24 cellular contexts compared by ENCODE assay signal in genomic region chr18:80112623-80113248, GRCh38. TPM values are rescaled to one million over a fixed set of nuclear protein-coding genes. Genes with fewer than 3 reads are reported as not detected.
DNase-seq lines count a peak whose midpoint lies in the region; ATAC-seq, FAIRE-seq and TF ChIP-seq lines count a peak whose summit lies in the region.
"Had no signal": no experiment of that assay in that cellular context is flagged by ENCODE, and none has a peak within 500 bp of the region (broad histone marks: within the 10 kb centered on the region; RNA-seq: fewer than 3 reads in every experiment).

No MANE protein-coding gene starts in this region.

- no peak overlapping the region for H2BK120ac ChIP-seq in mesendoderm (ENCODE audit: low read depth, low read length)

- intact Hi-C loops in K562 (cut with micrococcal nuclease): no loop called here

- no peak overlapping the region for H2BK15ac ChIP-seq in mesendoderm (replicated peaks; ENCODE audit: low read depth)

- peaks cover 9% of the 10 kb centered on the region for H3K79me1 ChIP-seq in mesendoderm (ENCODE audit: low read length)

- H3K9me3 ChIP-seq in K562 (replicated peaks; ENCODE audit: control insufficient read depth, insufficient read depth, low read depth, low read length) (no peaks in the 10 kb centered on the region; the same call in 1 of the 2 replicates), HAP-1 (no peaks in the 10 kb centered on the region)
- H3K9me3 ChIP-seq: pancreas, uterus had no signal

- H3K9me3 Mint-ChIP-seq in stimulated activated naive CD8-positive, alpha-beta T cell treated with anti-CD3 and anti-CD28 coated beads, Interleukin-15, Interleukin-2, amounts not matched to agents 100 ng/mL and 50 ng/mL, for 24 hours: no peaks in the 10 kb centered on the region
- H3K9me3 Mint-ChIP-seq in stimulated activated naive CD8-positive, alpha-beta T cell treated with anti-CD3 and anti-CD28 coated beads, Interleukin-15, amount 100 ng/mL, for 72 hours: no peaks in the 10 kb centered on the region
- no peaks in the 10 kb centered on the region for H3K9me3 Mint-ChIP-seq in T-helper 2 cell treated with Interferon-gamma antibody and Interleukin-4, amounts not matched to agents 5 μg/mL and 100 μg/mL, for 36 hours
- H3K9me3 Mint-ChIP-seq: central memory CD8-positive, alpha-beta T cell had no signal

- no peak for DNase-seq in stimulated activated naive CD8-positive, alpha-beta T cell treated with anti-CD3 and anti-CD28 coated beads, Interleukin-15, amount 100 ng/mL, for 72 hours
- DNase-seq in K562 (ENCODE audit: extremely low read depth in 1 of 4, low spot score in 3 of 4) (peak; percentile 12 to 30 (median 14)), mesendoderm (peak; percentile 56), GM20000 (ENCODE audit: low spot score) (no peak), HAP-1 (ENCODE audit: low spot score in 2 of 2) (no peak)
- DNase-seq in T-helper 2 cell treated with Interferon-gamma antibody and Interleukin-4, amounts not matched to agents 5 μg/mL and 100 μg/mL, for 36 hours (ENCODE audit: low spot score): no peak
- DNase-seq: activated CD4-positive, alpha-beta T cell treated with anti-CD3 and anti-CD28 coated beads, Interleukin-2, amount 50 U/mL, for 1 hour; activated CD8-positive, alpha-beta memory T cell treated with anti-CD3 and anti-CD28 coated beads, Interleukin-2, amount 50 U/mL, for 48 hours; activated gamma-delta T cell; amniotic stem cell; C1 segment of cervical spinal cord; DMS53; left ventricle myocardium superior; NCI-H526; pancreas; Right ventricle myocardium superior; stimulated activated CD4-positive, alpha-beta T cell treated with anti-CD3 and anti-CD28 coated beads, Interleukin-4, amount 100 ng/mL, for 1 hour; T-helper 1 cell; uterus had no signal

- H3K4me1 ChIP-seq in K562 (replicated peaks in 1 of 2; ENCODE audit: control insufficient read depth in 2 of 2, insufficient read depth in 2 of 2, low read length in 2 of 2) (peaks cover 12 to 13% of the 10 kb centered on the region in 2 experiments; a peak in 4 of 5 replicates), mesendoderm (ENCODE audit: control insufficient read depth, low read depth, low read length) (peaks cover 7% of the 10 kb centered on the region), HAP-1 (peaks cover 28% of the 10 kb centered on the region)

- no peaks in the 10 kb centered on the region for H3K27me3 Mint-ChIP-seq in stimulated activated naive CD8-positive, alpha-beta T cell treated with anti-CD3 and anti-CD28 coated beads, Interleukin-15, Interleukin-2, amounts not matched to agents 100 ng/mL and 50 ng/mL, for 24 hours
- H3K27me3 Mint-ChIP-seq in stimulated activated naive CD8-positive, alpha-beta T cell treated with anti-CD3 and anti-CD28 coated beads, Interleukin-15, amount 100 ng/mL, for 72 hours: no peaks in the 10 kb centered on the region
- H3K27me3 Mint-ChIP-seq in T-helper 2 cell treated with Interferon-gamma antibody and Interleukin-4, amounts not matched to agents 5 μg/mL and 100 μg/mL, for 36 hours (ENCODE audit: low read depth): no peaks in the 10 kb centered on the region
- H3K27me3 Mint-ChIP-seq: central memory CD8-positive, alpha-beta T cell had no signal

- H3K9ac ChIP-seq in K562 (ENCODE audit: insufficient read depth in 1 of 2, low read depth in 2 of 2, low read length in 2 of 2): no peak overlapping the region
- peak overlapping the region; percentile 18 for H3K9ac ChIP-seq in mesendoderm (ENCODE audit: low read length)
- H3K9ac ChIP-seq: KMS-11 had no signal

- H3K9me1 ChIP-seq in K562 (ENCODE audit: control insufficient read depth, insufficient read depth, low read length): no peaks in the 10 kb centered on the region

- H3K23ac ChIP-seq in mesendoderm (ENCODE audit: low read length): no peak overlapping the region

- H2AFZ ChIP-seq in K562 (ENCODE audit: low read depth, low read length): no peak overlapping the region

- H3K4me3 Mint-ChIP-seq in stimulated activated naive CD8-positive, alpha-beta T cell treated with anti-CD3 and anti-CD28 coated beads, Interleukin-15, Interleukin-2, amounts not matched to agents 100 ng/mL and 50 ng/mL, for 24 hours: peak overlapping the region; percentile 3
- H3K4me3 Mint-ChIP-seq in stimulated activated naive CD8-positive, alpha-beta T cell treated with anti-CD3 and anti-CD28 coated beads, Interleukin-15, amount 100 ng/mL, for 72 hours: no peak overlapping the region
- no peak overlapping the region for H3K4me3 Mint-ChIP-seq in T-helper 2 cell treated with Interferon-gamma antibody and Interleukin-4, amounts not matched to agents 5 μg/mL and 100 μg/mL, for 36 hours
- H3K4me3 Mint-ChIP-seq: central memory CD8-positive, alpha-beta T cell had no signal

- H3K36me3 ChIP-seq in K562 (ENCODE audit: control insufficient read depth, insufficient read depth, low read length): peaks cover 29% of the 10 kb centered on the region; the same call in 2 of the 3 replicates
- H3K36me3 ChIP-seq in mesendoderm (ENCODE audit: control insufficient read depth, insufficient read depth, low read length): no peaks in the 10 kb centered on the region
- peaks cover 16% of the 10 kb centered on the region for H3K36me3 ChIP-seq in HAP-1 (replicated peaks)
- H3K36me3 ChIP-seq: pancreas, uterus had no signal

- H4K8ac ChIP-seq in mesendoderm (ENCODE audit: low read depth, low read length): no peak overlapping the region

- in situ Hi-C loops in K562 (cut with MboI): no loop called here
- in situ Hi-C loops in HAP-1 (cut with MboI; ENCODE audit: low sequenced_read_pairs): no loop called here

- H3K4me3 ChIP-seq in K562 (no peak overlapping the region), mesendoderm (ENCODE audit: low read length) (no peak overlapping the region), HAP-1 (no peak overlapping the region)
- H3K4me3 ChIP-seq: pancreas, uterus had no signal

- H3K4me2 ChIP-seq in K562 (ENCODE audit: insufficient read depth, low read length): no peak overlapping the region
- H3K4me2 ChIP-seq in mesendoderm (ENCODE audit: low read length): no peak overlapping the region
- H3K4me2 ChIP-seq: KMS-11 had no signal

- no TSS peak for BruUV-seq in K562 (replicated peaks; lab: Mats Ljungman, UMichigan)

- H3K27ac ChIP-seq in K562 (ENCODE audit: extremely low read depth, low read depth, low read length) (no peak overlapping the region), mesendoderm (ENCODE audit: low read depth, low read length) (no peak overlapping the region)
- H3K27ac ChIP-seq: KMS-11, uterus had no signal

- TF ChIP-seq CTCF in K562 (IDR thresholded peaks at IDR 0.05 in 2 of 3, conservative IDR thresholded peaks at IDR 0.05 in 1 of 3; ENCODE audit: insufficient read depth in 2 of 3, low read depth in 1 of 3, low read length in 3 of 3) (no peak), GM20000 (IDR thresholded peaks at IDR 0.05; ENCODE audit: extremely low read depth, missing control alignments) (no peak)

- 0% methylated on average over 1 of the region's 1 CpG for WGBS in K562 (ENCODE audit: insufficient coverage, low coverage, missing lambda C conversion rate)
- WGBS in mesendoderm (ENCODE audit: extremely low coverage, insufficient coverage, low lambda C conversion rate): no CpG with 5 or more reads among the region's 1 CpG

- CTCF ChIA-PET in K562 (lab: Yijun Ruan, JAX; ENCODE audit: low intra/inter-chr PET ratio): no interaction called here

- H3K79me2 ChIP-seq in K562 (ENCODE audit: control insufficient read depth, insufficient read depth, low read length): peaks cover 81% of the 10 kb centered on the region
- peaks cover 63% of the 10 kb centered on the region for H3K79me2 ChIP-seq in mesendoderm (ENCODE audit: control insufficient read depth, insufficient read depth, low read length)

- H3K36me3 Mint-ChIP-seq in stimulated activated naive CD8-positive, alpha-beta T cell treated with anti-CD3 and anti-CD28 coated beads, Interleukin-15, Interleukin-2, amounts not matched to agents 100 ng/mL and 50 ng/mL, for 24 hours (ENCODE audit: low read depth): peaks cover 24% of the 10 kb centered on the region
- peaks cover 14% of the 10 kb centered on the region for H3K36me3 Mint-ChIP-seq in T-helper 2 cell treated with Interferon-gamma antibody and Interleukin-4, amounts not matched to agents 5 μg/mL and 100 μg/mL, for 36 hours (ENCODE audit: low read depth)

- no peaks in the 10 kb centered on the region for H3K27me3 ChIP-seq in K562 (ENCODE audit: control insufficient read depth in 2 of 2, insufficient read depth in 2 of 2, low read length in 2 of 2)
- H3K27me3 ChIP-seq in mesendoderm (ENCODE audit: insufficient read depth, low read length, poor library complexity): no peaks in the 10 kb centered on the region
- no peaks in the 10 kb centered on the region for H3K27me3 ChIP-seq in HAP-1 (ENCODE audit: low read depth)
- H3K27me3 ChIP-seq: pancreas, uterus had no signal

- H4K20me1 ChIP-seq in K562 (replicated peaks; ENCODE audit: control insufficient read depth, insufficient read depth, low read length): peaks cover 28% of the 10 kb centered on the region

- TF ChIP-seq POLR2A in K562 (conservative IDR thresholded peaks at IDR 0.05): no peak

- H3K4me1 Mint-ChIP-seq in stimulated activated naive CD8-positive, alpha-beta T cell treated with anti-CD3 and anti-CD28 coated beads, Interleukin-15, Interleukin-2, amounts not matched to agents 100 ng/mL and 50 ng/mL, for 24 hours (ENCODE audit: low read depth): peaks cover 57% of the 10 kb centered on the region
- H3K4me1 Mint-ChIP-seq in stimulated activated naive CD8-positive, alpha-beta T cell treated with anti-CD3 and anti-CD28 coated beads, Interleukin-15, amount 100 ng/mL, for 72 hours: peaks cover 33% of the 10 kb centered on the region
- peaks cover 24% of the 10 kb centered on the region for H3K4me1 Mint-ChIP-seq in T-helper 2 cell treated with Interferon-gamma antibody and Interleukin-4, amounts not matched to agents 5 μg/mL and 100 μg/mL, for 36 hours (ENCODE audit: low read depth)

- ATAC-seq in stimulated activated naive CD8-positive, alpha-beta T cell treated with anti-CD3 and anti-CD28 coated beads, Interleukin-15, amount 100 ng/mL, for 72 hours: no peak
- ATAC-seq in K562 (no peak), GM19328 (IDR thresholded peaks at IDR 0.05; ENCODE audit: unreplicated experiment) (no peak)
- ATAC-seq: esophagus mucosa, left ventricle myocardium superior had no signal

- H3K4ac ChIP-seq in mesendoderm (ENCODE audit: low read depth, low read length): no peak overlapping the region

- no peak for TF ChIP-seq EP300 in K562 (IDR thresholded peaks at IDR 0.05; ENCODE audit: low read length)

- TF ChIP-seq RAD21 in K562 (CRISPR knock-in tag; conservative IDR thresholded peaks at IDR 0.05 in 1 of 2, IDR thresholded peaks at IDR 0.05 in 1 of 2): no peak

- no peak overlapping the region for H3K27ac Mint-ChIP-seq in stimulated activated naive CD8-positive, alpha-beta T cell treated with anti-CD3 and anti-CD28 coated beads, Interleukin-15, Interleukin-2, amounts not matched to agents 100 ng/mL and 50 ng/mL, for 24 hours
- no peak overlapping the region for H3K27ac Mint-ChIP-seq in stimulated activated naive CD8-positive, alpha-beta T cell treated with anti-CD3 and anti-CD28 coated beads, Interleukin-15, amount 100 ng/mL, for 72 hours
- H3K27ac Mint-ChIP-seq in T-helper 2 cell treated with Interferon-gamma antibody and Interleukin-4, amounts not matched to agents 5 μg/mL and 100 μg/mL, for 36 hours: no peak overlapping the region

- no peak overlapping the region for H2BK5ac ChIP-seq in mesendoderm (ENCODE audit: low read length)

- POLR2A ChIA-PET in K562 (lab: Yijun Ruan, JAX): interaction anchor here (0.9 kb wide), 1 partner anchor 146 kb away, joined by 3 read pairs; no protein-coding TSS in a partner anchor

- no peak overlapping the region for H3K18ac ChIP-seq in mesendoderm (ENCODE audit: low read length)

- peak; percentile 65 for FAIRE-seq in K562 (lab: Jason Lieb, UNC)
- FAIRE-seq: pancreas had no signal

- H4K5ac ChIP-seq in mesendoderm (ENCODE audit: low read length): no peak overlapping the region

- peak overlapping the region; percentile 54 for H3K56ac ChIP-seq in mesendoderm (ENCODE audit: low read length)

- no peak overlapping the region for H2AK5ac ChIP-seq in mesendoderm (ENCODE audit: low read length)

RNA-seq across cellular contexts. Expression of gene ADNP2, which starts 3.7 kb away (rescaled TPM):
- 21.1 and 36.1 TPM in 2 replicates for total RNA-seq in K562 (2011; cell fraction: chromatin; rRNA removed; ENCODE audit: low replicate concordance)
- 11.2 and 12.2 TPM in 2 replicates for total RNA-seq in K562 (2011; cell fraction: nucleolus; rRNA removed)
- 18.3 and 23.2 TPM in 2 replicates for total RNA-seq in K562 (2011; cell fraction: nucleoplasm; rRNA removed)
- total RNA-seq in K562 (2014; rRNA removed) (14.8 and 16.0 TPM in 2 replicates), K562 (2014; rRNA removed; fragmentation: Illumina TruSeq; extraction: Trizol) (16.0 and 17.6 TPM in 2 replicates), K562 (2015; rRNA removed; fragmentation: Illumina TruSeq; extraction: Trizol) (17.3 and 17.7 TPM in 2 replicates), K562 (2021) (22.9 and 24.3 TPM in 2 replicates)
- polyA plus RNA-seq in K562 (2011; rRNA removed) (11.8 and 18.6 TPM in 2 replicates), K562 (2014; fragmentation: Illumina TruSeq; extraction: Trizol) (17.8 and 19.7 TPM in 2 replicates), K562 (2014; fragmentation: Nextera tagmentation; extraction: Ambion mirVana) (10 to 100 TPM in 1 of 2 experiments, 1 to 10 TPM in 1; 5.8 to 11.5 TPM), K562 (2014; rRNA removed) (13.2 and 14.1 TPM in 2 replicates)
- polyA plus RNA-seq in K562 (2011; cell fraction: cytosol; rRNA removed): 9.2 and 11.9 TPM in 2 replicates
- polyA plus RNA-seq in K562 (2011; cell fraction: nucleus; rRNA removed): 10.0 and 14.9 TPM in 2 replicates
- 12.6 and 13.8 TPM in 2 replicates for polyA plus RNA-seq in K562 (2012)
- 20.9 and 22.0 TPM in 2 replicates for polyA minus RNA-seq in K562 (2011; rRNA and poly(A)+ RNA removed)
- polyA minus RNA-seq in K562 (2011; cell fraction: cytosol; rRNA and poly(A)+ RNA removed): 13.3 and 14.4 TPM in 2 replicates
- polyA minus RNA-seq in K562 (2011; cell fraction: nucleus; rRNA and poly(A)+ RNA removed): 8.2 and 12.1 TPM in 2 replicates
- 31.3 TPM for polyA plus RNA-seq in mesendoderm (2013, experiment 1 of 2)
- polyA plus RNA-seq in mesendoderm (2013, experiment 2 of 2): 30.6 TPM

Comparison
In these comparisons a context has a peak if more than half of its experiments do, and no peak if none do; other contexts are left out.
1. DNase-seq: peak in K562 (4 of 4) and mesendoderm (single experiment); none in stimulated activated naive CD8-positive, alpha-beta T cell treated with anti-CD3 and anti-CD28 coated beads, Interleukin-15, amount 100 ng/mL, for 72 hours (0 of 2), T-helper 2 cell treated with Interferon-gamma antibody and Interleukin-4, amounts not matched to agents 5 μg/mL and 100 μg/mL, for 36 hours (single experiment), GM20000 (single experiment) and HAP-1 (0 of 2).